ENCODE assay signal across 1 cellular context in the genomic region with DNA sequence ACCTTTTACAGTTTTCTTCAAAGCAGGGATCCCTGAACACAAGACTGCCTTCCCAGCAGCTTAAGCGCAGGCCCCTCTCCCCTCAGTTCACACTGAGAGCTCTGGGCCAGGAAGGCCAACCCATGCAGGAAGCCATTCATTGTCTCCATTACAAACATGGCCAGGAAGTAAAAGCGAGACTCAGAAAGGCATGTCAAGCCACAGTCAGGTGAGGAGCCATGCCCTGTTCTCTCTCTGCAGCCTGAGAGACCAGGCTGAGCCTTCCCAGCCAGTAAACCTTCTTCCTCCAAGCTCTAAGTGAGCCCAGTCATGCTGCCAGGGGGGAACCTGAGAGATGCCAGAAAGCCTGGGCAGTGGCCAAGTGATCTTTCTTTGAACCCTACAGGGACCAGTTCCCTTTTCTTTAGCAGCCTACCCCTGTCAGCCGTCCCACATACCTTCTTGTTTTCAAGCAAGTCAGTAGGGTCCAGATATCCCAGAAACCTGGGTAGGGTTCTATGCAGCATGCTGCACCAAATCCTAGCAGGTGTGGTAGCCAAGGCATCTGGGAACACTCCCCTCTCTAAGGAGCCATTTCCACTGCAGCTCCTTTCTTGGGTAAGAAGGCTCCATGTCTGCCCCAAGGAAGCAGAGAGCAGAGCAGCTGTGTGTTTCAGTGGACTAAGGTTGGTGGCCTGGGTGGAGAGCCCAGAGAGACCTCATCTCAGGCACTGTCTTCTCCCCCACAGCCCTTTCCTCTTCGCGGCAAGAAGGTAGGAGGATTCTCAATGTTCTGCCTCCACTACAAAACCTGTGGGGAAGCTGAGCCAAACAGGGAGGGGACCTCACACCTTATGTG.
TF ChIP-seq lines count a peak whose summit lies in the region.

No MANE protein-coding gene starts in this region.

TF ChIP-seq in GM12878, 131 proteins besides CTCF, POLR2A, EP300 and RAD21 (continued from another document):
- TF ChIP-seq, protein P1, sequence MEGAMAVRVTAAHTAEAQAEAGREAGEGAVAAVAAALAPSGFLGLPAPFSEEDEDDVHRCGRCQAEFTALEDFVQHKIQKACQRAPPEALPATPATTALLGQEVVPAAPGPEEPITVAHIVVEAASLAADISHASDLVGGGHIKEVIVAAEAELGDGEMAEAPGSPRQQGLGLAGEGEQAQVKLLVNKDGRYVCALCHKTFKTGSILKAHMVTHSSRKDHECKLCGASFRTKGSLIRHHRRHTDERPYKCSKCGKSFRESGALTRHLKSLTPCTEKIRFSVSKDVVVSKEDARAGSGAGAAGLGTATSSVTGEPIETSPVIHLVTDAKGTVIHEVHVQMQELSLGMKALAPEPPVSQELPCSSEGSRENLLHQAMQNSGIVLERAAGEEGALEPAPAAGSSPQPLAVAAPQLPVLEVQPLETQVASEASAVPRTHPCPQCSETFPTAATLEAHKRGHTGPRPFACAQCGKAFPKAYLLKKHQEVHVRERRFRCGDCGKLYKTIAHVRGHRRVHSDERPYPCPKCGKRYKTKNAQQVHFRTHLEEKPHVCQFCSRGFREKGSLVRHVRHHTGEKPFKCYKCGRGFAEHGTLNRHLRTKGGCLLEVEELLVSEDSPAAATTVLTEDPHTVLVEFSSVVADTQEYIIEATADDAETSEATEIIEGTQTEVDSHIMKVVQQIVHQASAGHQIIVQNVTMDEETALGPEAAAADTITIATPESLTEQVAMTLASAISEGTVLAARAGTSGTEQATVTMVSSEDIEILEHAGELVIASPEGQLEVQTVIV (IDR thresholded peaks at IDR 0.05; ENCODE audit: borderline replicate concordance, partially characterized antibody): no peak
- TF ChIP-seq CHD1 (IDR thresholded peaks at IDR 0.05; ENCODE audit: low read depth, low read length) (no peak), CEBPB (IDR thresholded peaks at IDR 0.05; ENCODE audit: borderline replicate concordance in 1 of 2, low read depth in 2 of 2, low read length in 2 of 2) (no peak), SRF (IDR thresholded peaks at IDR 0.05; ENCODE audit: low read depth in 2 of 2, low read length in 2 of 2) (no peak), BHLHE40 (IDR thresholded peaks at IDR 0.05; ENCODE audit: borderline replicate concordance in 1 of 2, low read depth in 2 of 2, low read length in 1 of 2) (peak; percentile 30 to 34; a peak in 1 of 4 replicates), NFYA (IDR thresholded peaks at IDR 0.05; ENCODE audit: borderline replicate concordance, low read depth, low read length) (no peak), PAX5 (IDR thresholded peaks at IDR 0.05; ENCODE audit: borderline replicate concordance, low read depth, low read length) (0 out of 2 replicates have a peak, but pooled peaks have one; percentile 12), JUND (IDR thresholded peaks at IDR 0.05; ENCODE audit: low read depth, low read length) (no peak), POLR2AphosphoS5 (IDR thresholded peaks at IDR 0.05; ENCODE audit: low read length) (peak; percentile 38; the same call in 1 of the 2 replicates), IRF4 (IDR thresholded peaks at IDR 0.05; ENCODE audit: low read depth, low read length) (peak; percentile 13; the same call in 1 of the 2 replicates)
- TF ChIP-seq, protein P2, sequence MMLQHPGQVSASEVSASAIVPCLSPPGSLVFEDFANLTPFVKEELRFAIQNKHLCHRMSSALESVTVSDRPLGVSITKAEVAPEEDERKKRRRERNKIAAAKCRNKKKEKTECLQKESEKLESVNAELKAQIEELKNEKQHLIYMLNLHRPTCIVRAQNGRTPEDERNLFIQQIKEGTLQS (IDR thresholded peaks at IDR 0.05; ENCODE audit: borderline replicate concordance, extremely low read depth, low read depth, low read length): no peak
TF ChIP-seq in GM12878: peak in this region for 16.
